ENCODE assay signal across 27 cellular contexts in the genomic region with DNA sequence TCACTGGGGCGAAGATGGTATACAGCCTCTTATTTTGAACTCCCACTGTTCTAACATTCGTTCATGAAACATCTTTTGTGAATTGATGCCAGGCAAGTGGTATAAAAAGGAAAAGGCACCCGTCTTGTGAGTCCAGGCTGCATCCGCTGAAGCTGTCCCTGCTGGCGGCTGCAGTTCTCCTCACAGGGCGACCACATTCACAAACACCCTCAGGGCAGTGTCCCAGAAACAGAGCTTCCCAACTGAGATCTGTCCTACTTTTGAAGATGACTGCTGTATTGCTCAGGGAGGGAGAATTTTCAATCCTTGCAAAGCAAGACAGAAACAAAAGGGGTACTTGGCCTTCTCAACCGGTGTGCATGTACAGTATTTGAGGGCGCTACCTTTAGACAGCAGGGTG.
"Had no signal": no experiment of that assay in that cellular context is flagged by ENCODE, and none has a peak within 500 bp of the region (broad histone marks: within the 10 kb centered on the region; RNA-seq: fewer than 3 reads in every experiment).

No MANE protein-coding gene starts in this region.

- H3K9me3 ChIP-seq: breast epithelium, gastroesophageal sphincter, right lobe of liver, thoracic aorta, uterus had no signal

- H3K4me3 Mint-ChIP-seq: activated CD4-positive, alpha-beta memory T cell treated with anti-CD3 and anti-CD28 coated beads, Interleukin-2, amount 10 ng/mL, durations not matched to agents 7 days and 5 days; activated CD4-positive, alpha-beta T cell treated with anti-CD3 and anti-CD28 coated beads, Interleukin-2, amount 10 ng/mL, durations not matched to agents 7 days and 5 days; effector memory CD8-positive, alpha-beta T cell; naive thymus-derived CD8-positive, alpha-beta T cell; neural crest cell; stimulated activated effector memory CD8-positive, alpha-beta T cell treated with anti-CD3 and anti-CD28 coated beads, Interleukin-12 subunit alpha, Interleukin-12 subunit beta, amount 100 ng/mL, for 72 hours; stimulated activated naive CD8-positive, alpha-beta T cell treated with anti-CD3 and anti-CD28 coated beads, Interleukin-15, Interleukin-2, amounts not matched to agents 100 ng/mL and 50 ng/mL, for 24 hours; T-helper 17 cell; type B pancreatic cell had no signal

- H3K27ac Mint-ChIP-seq: activated CD4-positive, alpha-beta memory T cell treated with anti-CD3 and anti-CD28 coated beads, Interleukin-2, amount 10 ng/mL, durations not matched to agents 7 days and 5 days; activated CD4-positive, alpha-beta T cell treated with anti-CD3 and anti-CD28 coated beads, Interleukin-2, amount 10 ng/mL, durations not matched to agents 7 days and 5 days; activated naive CD4-positive, alpha-beta T cell treated with anti-CD3 and anti-CD28 coated beads, Interleukin-2, amount 50 U/mL, for 72 hours; effector memory CD8-positive, alpha-beta T cell; naive thymus-derived CD8-positive, alpha-beta T cell; stimulated activated effector memory CD8-positive, alpha-beta T cell treated with anti-CD3 and anti-CD28 coated beads, Interleukin-12 subunit alpha, Interleukin-12 subunit beta, amount 100 ng/mL, for 72 hours; T-helper 17 cell; type B pancreatic cell had no signal

- H3K36me3 ChIP-seq: breast epithelium, gastroesophageal sphincter, right lobe of liver, thoracic aorta, uterus had no signal

- H3K9me3 Mint-ChIP-seq: activated CD4-positive, alpha-beta memory T cell treated with anti-CD3 and anti-CD28 coated beads, Interleukin-2, amount 10 ng/mL, durations not matched to agents 7 days and 5 days; activated CD4-positive, alpha-beta T cell treated with anti-CD3 and anti-CD28 coated beads, Interleukin-2, amount 10 ng/mL, durations not matched to agents 7 days and 5 days; activated naive CD4-positive, alpha-beta T cell treated with anti-CD3 and anti-CD28 coated beads, Interleukin-2, amount 50 U/mL, for 72 hours; effector memory CD8-positive, alpha-beta T cell; naive thymus-derived CD8-positive, alpha-beta T cell; neural crest cell; stimulated activated effector memory CD8-positive, alpha-beta T cell treated with anti-CD3 and anti-CD28 coated beads, Interleukin-12 subunit alpha, Interleukin-12 subunit beta, amount 100 ng/mL, for 72 hours; stimulated activated naive CD8-positive, alpha-beta T cell treated with anti-CD3 and anti-CD28 coated beads, Interleukin-15, Interleukin-2, amounts not matched to agents 100 ng/mL and 50 ng/mL, for 24 hours; type B pancreatic cell had no signal

- H3K27ac ChIP-seq: breast epithelium, coronary artery, gastroesophageal sphincter, hepatocyte, right lobe of liver, thoracic aorta, uterus had no signal

- H3K4me3 ChIP-seq: breast epithelium, coronary artery, gastroesophageal sphincter, hepatocyte, right lobe of liver, thoracic aorta, uterus had no signal

- ATAC-seq: activated naive CD4-positive, alpha-beta T cell treated with anti-CD3 and anti-CD28 coated beads, Interleukin-2, amount 50 U/mL, for 72 hours; effector memory CD8-positive, alpha-beta T cell; gastroesophageal sphincter; left cardiac atrium; naive thymus-derived CD8-positive, alpha-beta T cell; right lobe of liver; stimulated activated effector memory CD8-positive, alpha-beta T cell treated with anti-CD3 and anti-CD28 coated beads, Interleukin-12 subunit alpha, Interleukin-12 subunit beta, amount 100 ng/mL, for 72 hours; T-helper 17 cell had no signal

- FAIRE-seq: endothelial cell of umbilical vein, keratinocyte had no signal

- H3K36me3 Mint-ChIP-seq: activated naive CD4-positive, alpha-beta T cell treated with anti-CD3 and anti-CD28 coated beads, Interleukin-2, amount 50 U/mL, for 72 hours; naive thymus-derived CD8-positive, alpha-beta T cell; stimulated activated effector memory CD8-positive, alpha-beta T cell treated with anti-CD3 and anti-CD28 coated beads, Interleukin-12 subunit alpha, Interleukin-12 subunit beta, amount 100 ng/mL, for 72 hours; type B pancreatic cell had no signal

- H3K4me1 ChIP-seq: breast epithelium, uterus had no signal

- DNase-seq: activated CD4-positive, alpha-beta memory T cell treated with anti-CD3 and anti-CD28 coated beads, Interleukin-2, amount 10 ng/mL, durations not matched to agents 7 days and 5 days; activated CD4-positive, alpha-beta T cell treated with anti-CD3 and anti-CD28 coated beads, Interleukin-2, amount 10 ng/mL, durations not matched to agents 7 days and 5 days; activated CD4-positive, CD25-positive, alpha-beta regulatory T cell treated with anti-CD3 and anti-CD28 coated beads, Interleukin-2, amount 50 U/mL, for 72 hours; activated naive CD4-positive, alpha-beta T cell; activated T-cell treated with anti-CD3 and anti-CD28 coated beads, Interleukin-2, amount 50 U/mL, for 48 hours; central memory CD4-positive, alpha-beta T cell; effector memory CD8-positive, alpha-beta T cell; left cardiac atrium; mammary epithelial cell; naive thymus-derived CD8-positive, alpha-beta T cell; right lobe of liver; stimulated activated CD4-positive, alpha-beta T cell treated with anti-CD3 and anti-CD28 coated beads, Interleukin-12 subunit alpha, Interleukin-12 subunit beta, amount 100 ng/mL, for 4 hours; stimulated activated CD4-positive, alpha-beta T cell treated with anti-CD3 and anti-CD28 coated beads, Interleukin-4, amount 100 ng/mL, for 1 hour; T-helper 17 cell; uterus had no signal

- H3K27me3 ChIP-seq: breast epithelium, gastroesophageal sphincter, hepatocyte, right lobe of liver, uterus had no signal

- H3K4me2 ChIP-seq: hepatocyte had no signal
